18 cellular contexts compared by ENCODE assay signal in the genomic region with DNA sequence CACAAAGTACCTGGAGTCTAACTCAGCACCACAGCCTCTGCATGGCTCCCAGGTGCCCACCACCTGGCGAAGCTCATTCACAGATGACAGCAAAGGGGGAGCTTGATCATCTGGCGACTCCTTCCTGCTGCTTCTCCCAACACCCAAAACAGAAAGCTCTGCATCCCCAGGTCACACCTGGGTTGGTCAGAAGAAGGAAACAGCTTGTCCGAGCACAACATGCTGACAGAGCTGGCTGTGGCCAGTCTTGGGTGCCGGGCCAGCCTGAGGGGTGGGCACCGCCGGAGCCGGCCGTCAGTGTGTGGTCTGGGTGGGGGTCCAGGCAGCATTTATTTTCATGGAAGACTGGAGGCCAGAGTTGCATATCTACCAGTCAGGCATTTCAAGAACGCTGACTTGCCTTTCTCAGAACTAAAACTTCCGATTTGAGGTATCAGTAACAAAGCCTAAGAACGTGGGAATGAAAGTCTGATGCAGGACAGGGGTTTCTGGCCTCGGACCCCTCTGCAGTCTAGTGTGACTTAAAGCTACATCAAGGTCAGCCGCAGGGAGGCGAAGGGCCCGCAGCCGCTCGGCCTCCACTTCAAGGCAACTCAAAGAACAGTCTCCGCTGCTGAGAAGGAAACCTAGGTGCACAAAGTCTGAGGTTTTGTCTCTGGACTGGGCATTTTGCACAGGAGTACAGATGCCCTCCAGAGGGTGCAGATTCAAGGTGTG. TPM values are rescaled to one million over a fixed set of nuclear protein-coding genes. Genes with fewer than 3 reads are reported as not detected.
DNase-seq lines count a peak whose midpoint lies in the region; ATAC-seq and TF ChIP-seq lines count a peak whose summit lies in the region.
"Had no signal": no experiment of that assay in that cellular context is flagged by ENCODE, and none has a peak within 500 bp of the region (broad histone marks: within the 10 kb centered on the region; RNA-seq: fewer than 3 reads in every experiment).

No MANE protein-coding gene starts in this region.

- H3K4me3 ChIP-seq in heart left ventricle (no peak overlapping the region), neural progenitor cell (no peak overlapping the region), upper lobe of right lung (no peak overlapping the region)
- H3K4me3 ChIP-seq: A549, adrenal gland had no signal

- H3K9ac ChIP-seq in neural progenitor cell = no peak overlapping the region

- H3F3A ChIP-seq in neural progenitor cell (ENCODE audit: low read depth) = peaks cover 9% of the 10 kb centered on the region

- H3K9me3 ChIP-seq in heart left ventricle = no peaks in the 10 kb centered on the region
- H3K9me3 ChIP-seq in neural progenitor cell (ENCODE audit: low read depth) = no peaks in the 10 kb centered on the region
- no peaks in the 10 kb centered on the region for H3K9me3 ChIP-seq in upper lobe of right lung
- H3K9me3 ChIP-seq: A549, adrenal gland, neutrophil had no signal

- no peak for TF ChIP-seq CTCF in heart left ventricle (IDR thresholded peaks at IDR 0.05)
- TF ChIP-seq CTCF in neural progenitor cell (IDR thresholded peaks at IDR 0.05) = no peak
- no peak for TF ChIP-seq CTCF in upper lobe of right lung (IDR thresholded peaks at IDR 0.05)

- no peak for TF ChIP-seq POLR2A in heart left ventricle (IDR thresholded peaks at IDR 0.05)

- DNase-seq in heart left ventricle (no peak), left cardiac atrium (no peak), neural progenitor cell (ENCODE audit: low spot score) (no peak), upper lobe of right lung (peak; percentile 52), left colon (no peak), OCI-M2 (lab: John Stamatoyannopoulos, UW; ENCODE audit: unreplicated experiment) (no peak), GM19238 (ENCODE audit: insufficient read length, low spot score) (no peak)
- DNase-seq: activated CD4-positive, alpha-beta T cell treated with anti-CD3 and anti-CD28 coated beads, Interleukin-2, amount 50 U/mL, for 48 hours; activated T-cell treated with anti-CD3 and anti-CD28 coated beads, Interleukin-2, amount 50 U/mL, for 72 hours; CD4-positive, alpha-beta T cell; DMS79 treated with DMSO at 0.1 percent for 48 hours; NCI-H1930; stimulated activated CD4-positive, alpha-beta T cell treated with anti-CD3 and anti-CD28 coated beads, Interleukin-4, amount 100 ng/mL, for 24 hours; stimulated activated CD8-positive, alpha-beta memory T cell treated with anti-CD3 and anti-CD28 coated beads, Interleukin-4, amount 100 ng/mL, for 48 hours had no signal

- H3K27ac ChIP-seq in heart left ventricle (peak overlapping the region; percentile 45 to 90 (median 76)), cingulate gyrus (ENCODE audit: low read depth, low read length) (peak overlapping the region; percentile 54), neural progenitor cell (no peak overlapping the region), upper lobe of right lung (peak overlapping the region; percentile 17)
- H3K27ac ChIP-seq: A549, neutrophil had no signal

- peaks cover 8% of the 10 kb centered on the region for H4K20me1 ChIP-seq in neural progenitor cell (ENCODE audit: low read depth)

- H3K4me1 ChIP-seq in heart left ventricle (peaks cover 3 to 82% (median 50%) of the 10 kb centered on the region in 12 donors), neural progenitor cell (peaks cover 3% of the 10 kb centered on the region), upper lobe of right lung (no peaks in the 10 kb centered on the region)
- H3K4me1 ChIP-seq: A549 had no signal

- H3K4me1 Mint-ChIP-seq in neural progenitor cell = peaks cover 14% of the 10 kb centered on the region

- intact Hi-C loops in heart left ventricle (cut with DNase I) = loop anchor here in 7 of 10 donors (2.0 to 10.0 kb wide), 5 partner anchors 64 to 272 kb away; a partner anchor contains a TSS
- intact Hi-C loops in left cardiac atrium (cut with DNase I) = loop anchor here in 1 of 2 donors (5.0 kb wide), 1 partner anchor 109 kb away; a partner anchor contains a TSS
- intact Hi-C loops in upper lobe of right lung (cut with DNase I) = no loop called here
- intact Hi-C loops in left colon (cut with DNase I, micrococcal nuclease) = no loop called here

- ATAC-seq in heart left ventricle (no peak), left cardiac atrium (no peak), upper lobe of right lung (no peak), left colon (no peak)
- ATAC-seq: A549; activated T-cell treated with anti-CD3 and anti-CD28 coated beads, Interleukin-2, amount 50 U/mL, for 72 hours had no signal

- H3K36me3 Mint-ChIP-seq in neural progenitor cell = peaks cover 12% of the 10 kb centered on the region

- H3K27me3 Mint-ChIP-seq in neural progenitor cell (ENCODE audit: insufficient read depth, low read depth) = peaks cover 2% of the 10 kb centered on the region
- H3K27me3 Mint-ChIP-seq: CD4-positive, alpha-beta T cell had no signal

- H3K27me3 ChIP-seq in heart left ventricle (no peaks in the 10 kb centered on the region), neural progenitor cell (no peaks in the 10 kb centered on the region), upper lobe of right lung (no peaks in the 10 kb centered on the region)
- H3K27me3 ChIP-seq: adrenal gland, neutrophil had no signal

- no peaks in the 10 kb centered on the region for H3K9me3 Mint-ChIP-seq in neural progenitor cell
- H3K9me3 Mint-ChIP-seq: activated T-cell treated with anti-CD3 and anti-CD28 coated beads, Interleukin-2, amount 50 U/mL, for 72 hours; CD4-positive, alpha-beta T cell had no signal

- H3K4me2 ChIP-seq in neural progenitor cell = no peak overlapping the region
- H3K4me2 ChIP-seq: A549 had no signal

- H3K4me3 Mint-ChIP-seq in neural progenitor cell = no peak overlapping the region
- H3K4me3 Mint-ChIP-seq: activated T-cell treated with anti-CD3 and anti-CD28 coated beads, Interleukin-2, amount 50 U/mL, for 72 hours; CD4-positive, alpha-beta T cell had no signal

- no peaks in the 10 kb centered on the region for H3K79me2 ChIP-seq in neural progenitor cell (ENCODE audit: low read depth)

- H3K27ac Mint-ChIP-seq in neural progenitor cell = peak overlapping the region; percentile 87
- H3K27ac Mint-ChIP-seq: activated T-cell treated with anti-CD3 and anti-CD28 coated beads, Interleukin-2, amount 50 U/mL, for 72 hours; CD4-positive, alpha-beta T cell had no signal

- H3K36me3 ChIP-seq in heart left ventricle (peaks cover 0 to 85% (median 56%) of the 10 kb centered on the region in 9 donors), neural progenitor cell (peaks cover 11% of the 10 kb centered on the region), upper lobe of right lung (peaks cover 56% of the 10 kb centered on the region)

- H2AFZ ChIP-seq in neural progenitor cell (replicated peaks) = no peak overlapping the region

- 78 to 90% (median 85%) methylated on average over 15 to 18 of the region's 18 CpGs for WGBS in heart left ventricle, 4 donors

RNA-seq across cellular contexts. Expression of a gene that starts 58.1 kb away (rescaled TPM):
- total RNA-seq in heart left ventricle (1 to 10 TPM; 3.7 to 6.9 (median 4.9) TPM), left cardiac atrium (1 to 10 TPM; 4.6 to 6.3 TPM), neural progenitor cell (ENCODE audit: low replicate concordance) (15.9 and 19.2 TPM in 2 replicates), upper lobe of right lung (9.9 TPM), left colon (10 to 100 TPM in 1 of 2 donors, 1 to 10 TPM in 1; 9.9 to 11.6 TPM)
- 1 to 10 TPM; 2.0 to 3.7 TPM for polyA plus RNA-seq in heart left ventricle

Comparison
In these comparisons a context has a peak if more than half of its experiments do, and no peak if none do; other contexts are left out.
1. intact Hi-C loops: an anchor here in heart left ventricle (2.0 to 10.0 kb wide); none called in upper lobe of right lung and left colon.